ENCODE assay signal across 8 cellular contexts in genomic region chr11:104967493-104968364, GRCh38. TPM values are rescaled to one million over a fixed set of nuclear protein-coding genes. Genes with fewer than 3 reads are reported as not detected.
A peak's percentile ranks its signal among the peaks of the same experiment; 100 is the strongest.
DNase-seq lines count a peak whose midpoint lies in the region; ATAC-seq and TF ChIP-seq lines count a peak whose summit lies in the region.

No MANE protein-coding gene starts in this region.

- CTCF ChIA-PET in activated B cell treated with CpG ODN at 0.5 μM for 24 hours (lab: Charles Lee): interaction anchor here (1.5 to 2.4 kb wide), 2 partner anchors 20 to 28 kb away, joined by 3 to 6 read pairs; no protein-coding TSS in a partner anchor

- H3K27me3 ChIP-seq in hepatocyte: no peaks in the 10 kb centered on the region

- peaks cover 48% of the 10 kb centered on the region for H3K4me1 Mint-ChIP-seq in activated B cell treated with CpG ODN at 0.5 μM for 24 hours

- peaks cover 7% of the 10 kb centered on the region for H3K9me3 Mint-ChIP-seq in activated B cell treated with CpG ODN at 0.5 μM for 24 hours

- H3K9me2 ChIP-seq in hepatocyte (replicated peaks; ENCODE audit: insufficient read depth): no peaks in the 10 kb centered on the region

- peak overlapping the region; percentile 68 for H3K4me2 ChIP-seq in hepatocyte

- no peaks in the 10 kb centered on the region for H4K20me1 ChIP-seq in hepatocyte (ENCODE audit: insufficient read depth, poor library complexity, severe bottlenecking)

- H3K4me1 ChIP-seq in hepatocyte (ENCODE audit: insufficient read depth): peaks cover 5% of the 10 kb centered on the region

- TF ChIP-seq CTCF in activated B cell treated with CpG ODN at 0.5 μM for 24 hours (IDR thresholded peaks at IDR 0.05) (no peak), hepatocyte (IDR thresholded peaks at IDR 0.05; ENCODE audit: poor library complexity) (no peak)

- H3K79me2 ChIP-seq in hepatocyte: peaks cover 6% of the 10 kb centered on the region

- POLR2A ChIA-PET in activated B cell treated with CpG ODN at 0.5 μM for 24 hours (lab: Charles Lee): interaction anchor here (0.6 to 1.5 kb wide), 2 partner anchors 51 to 255 kb away, joined by 3 to 4 read pairs; no protein-coding TSS in a partner anchor

- H3K4me3 ChIP-seq in hepatocyte: peak overlapping the region; percentile 27

- ATAC-seq in HG02885 (IDR thresholded peaks at IDR 0.05; ENCODE audit: poor library complexity, unreplicated experiment) (peak; percentile 27), activated B cell treated with CpG ODN at 0.5 μM for 24 hours (ENCODE audit: low read depth) (peak; percentile 26)

- H3K36me3 ChIP-seq in hepatocyte (replicated peaks; ENCODE audit: insufficient read depth, low read depth): no peaks in the 10 kb centered on the region

- H3K9me3 ChIP-seq in hepatocyte (ENCODE audit: low read depth): no peaks in the 10 kb centered on the region

- WGBS in hepatocyte (ENCODE audit: low lambda C conversion rate, missing lambda C conversion rate): 53% methylated on average over 11 of the region's 11 CpGs

- peak overlapping the region; percentile 94 for H3K27ac Mint-ChIP-seq in activated B cell treated with CpG ODN at 0.5 μM for 24 hours

- intact Hi-C loops in activated B cell treated with CpG ODN at 0.5 μM for 24 hours (cut with micrococcal nuclease): loop anchor here (2.0 to 5.0 kb wide), 4 partner anchors 21 to 260 kb away; no protein-coding TSS in a partner anchor

- H3K36me3 Mint-ChIP-seq in activated B cell treated with CpG ODN at 0.5 μM for 24 hours (ENCODE audit: low read depth): peaks cover 43% of the 10 kb centered on the region

- H2AFZ ChIP-seq in hepatocyte: peak overlapping the region; percentile 49

- H3K27ac ChIP-seq in hepatocyte (peak overlapping the region; percentile 88), temporal lobe (ENCODE audit: low read depth, low read length) (peak overlapping the region; percentile 11)

- no peaks in the 10 kb centered on the region for H3K27me3 Mint-ChIP-seq in activated B cell treated with CpG ODN at 0.5 μM for 24 hours

- peak overlapping the region; percentile 94 for H3K4me3 Mint-ChIP-seq in activated B cell treated with CpG ODN at 0.5 μM for 24 hours

- DNase-seq in NCI-H2029 treated with DMSO at 0.1 percent for 48 hours (lab: John Stamatoyannopoulos, UW): peak; percentile 17
- DNase-seq in NCI-H2029 (lab: John Stamatoyannopoulos, UW): no peak
- no peak for DNase-seq in activated B cell treated with CpG ODN at 0.5 μM for 24 hours
- DNase-seq in hepatocyte (ENCODE audit: low spot score): no peak
- DNase-seq in stimulated activated CD4-positive, alpha-beta T cell treated with anti-CD3 and anti-CD28 coated beads, Interleukin-2, amount 100 ng/mL, for 24 hours: no peak
- DNase-seq in SKM-1 treated with dmso at 0.1 percent for 144 hours (lab: John Stamatoyannopoulos, UW; ENCODE audit: unreplicated experiment): no peak

RNA-seq across cellular contexts. Expression of gene CASP4, which starts 0.6 kb away (rescaled TPM):
- total RNA-seq in activated B cell treated with CpG ODN at 0.5 μM for 24 hours (87.8 and 88.7 TPM in 2 replicates), hepatocyte (50.9 and 56.1 TPM in 2 replicates), temporal lobe (2.0 TPM)
- 15.8 and 18.8 TPM in 2 replicates for polyA plus RNA-seq in hepatocyte

RNA-seq across cellular contexts. Expression of gene CASP5, which starts 55.2 kb away (rescaled TPM):
- 0.32 TPM in 1 of 2 replicates, not detected in the other for total RNA-seq in activated B cell treated with CpG ODN at 0.5 μM for 24 hours
- total RNA-seq in hepatocyte: 2.9 and 6.9 TPM in 2 replicates
- 0.46 and 0.92 TPM in 2 replicates for polyA plus RNA-seq in hepatocyte
- not detected for total RNA-seq in temporal lobe

Comparison
In these comparisons a context has a peak if more than half of its experiments do, and no peak if none do; other contexts are left out.
1. RNA of gene CASP4, which starts 0.6 kb away (total RNA-seq): 87.8 to 88.7 TPM in activated B cell treated with CpG ODN at 0.5 μM for 24 hours and 50.9 to 56.1 TPM in hepatocyte; 2.0 TPM in temporal lobe (single experiment); every median in the first group is over 10 times any median in the second.